In the genomic region with DNA sequence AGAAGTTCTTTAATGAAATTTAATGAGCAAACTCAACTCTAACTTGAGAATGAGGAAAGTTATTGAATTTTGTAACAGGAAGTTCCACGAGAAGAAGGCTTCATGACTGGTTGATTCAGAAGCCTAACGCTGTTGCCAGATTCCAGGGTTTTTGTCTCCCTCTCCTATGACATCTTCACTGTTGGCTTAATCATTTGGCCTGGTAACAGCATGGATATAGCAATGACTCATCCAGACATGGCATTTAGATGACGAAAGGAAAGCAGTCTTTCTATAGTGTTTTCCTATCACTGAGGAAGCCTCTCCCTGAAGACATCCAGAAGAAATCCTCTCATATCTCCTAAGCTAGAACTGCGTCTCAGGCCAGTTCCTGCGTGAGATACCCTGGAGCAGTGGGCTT, we compare ENCODE assay signal across 1 cellular context.
A peak's percentile ranks its signal among the peaks of the same experiment; 100 is the strongest.
TF ChIP-seq lines count a peak whose summit lies in the region.

No MANE protein-coding gene starts in this region.

TF ChIP-seq in HEK293, 187 proteins besides CTCF, POLR2A, EP300 and RAD21 (continued from another document):
- TF ChIP-seq, protein P1, sequence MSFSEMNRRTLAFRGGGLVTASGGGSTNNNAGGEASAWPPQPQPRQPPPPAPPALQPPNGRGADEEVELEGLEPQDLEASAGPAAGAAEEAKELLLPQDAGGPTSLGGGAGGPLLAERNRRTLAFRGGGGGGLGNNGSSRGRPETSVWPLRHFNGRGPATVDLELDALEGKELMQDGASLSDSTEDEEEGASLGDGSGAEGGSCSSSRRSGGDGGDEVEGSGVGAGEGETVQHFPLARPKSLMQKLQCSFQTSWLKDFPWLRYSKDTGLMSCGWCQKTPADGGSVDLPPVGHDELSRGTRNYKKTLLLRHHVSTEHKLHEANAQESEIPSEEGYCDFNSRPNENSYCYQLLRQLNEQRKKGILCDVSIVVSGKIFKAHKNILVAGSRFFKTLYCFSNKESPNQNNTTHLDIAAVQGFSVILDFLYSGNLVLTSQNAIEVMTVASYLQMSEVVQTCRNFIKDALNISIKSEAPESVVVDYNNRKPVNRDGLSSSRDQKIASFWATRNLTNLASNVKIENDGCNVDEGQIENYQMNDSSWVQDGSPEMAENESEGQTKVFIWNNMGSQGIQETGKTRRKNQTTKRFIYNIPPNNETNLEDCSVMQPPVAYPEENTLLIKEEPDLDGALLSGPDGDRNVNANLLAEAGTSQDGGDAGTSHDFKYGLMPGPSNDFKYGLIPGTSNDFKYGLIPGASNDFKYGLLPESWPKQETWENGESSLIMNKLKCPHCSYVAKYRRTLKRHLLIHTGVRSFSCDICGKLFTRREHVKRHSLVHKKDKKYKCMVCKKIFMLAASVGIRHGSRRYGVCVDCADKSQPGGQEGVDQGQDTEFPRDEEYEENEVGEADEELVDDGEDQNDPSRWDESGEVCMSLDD (tag by site-specific recombination; IDR thresholded peaks at IDR 0.05) = no peak
- TF ChIP-seq ZNF629 (tag by site-specific recombination; IDR thresholded peaks at IDR 0.05) (peak; percentile 60), ZNF544 (tag by site-specific recombination; IDR thresholded peaks at IDR 0.05) (no peak), BCL11A (tag by site-specific recombination; IDR thresholded peaks at IDR 0.05; ENCODE audit: low read depth) (no peak), KLF8 (tag by site-specific recombination; IDR thresholded peaks at IDR 0.05) (no peak), ZBTB6 (tag by site-specific recombination; IDR thresholded peaks at IDR 0.05) (no peak), PBX3 (CRISPR knock-in tag; IDR thresholded peaks at IDR 0.05) (no peak), ZNF274 (IDR thresholded peaks at IDR 0.05; ENCODE audit: low read length) (no peak), ZNF274 (tag by site-specific recombination; IDR thresholded peaks at IDR 0.05; ENCODE audit: borderline replicate concordance) (no peak), ZNF792 (tag by site-specific recombination; IDR thresholded peaks at IDR 0.05) (no peak), SCRT1 (tag by site-specific recombination; IDR thresholded peaks at IDR 0.05; ENCODE audit: borderline replicate concordance) (no peak), ZNF830 (tag by site-specific recombination; IDR thresholded peaks at IDR 0.05; ENCODE audit: low read depth) (no peak), ZSCAN4 (tag by site-specific recombination; IDR thresholded peaks at IDR 0.05) (no peak), ZNF692 (tag by site-specific recombination; IDR thresholded peaks at IDR 0.05) (no peak), ZBTB21 (tag by site-specific recombination; IDR thresholded peaks at IDR 0.05) (peak; percentile 48; the same call in 1 of the 2 replicates), ZNF366 (tag by site-specific recombination; conservative IDR thresholded peaks at IDR 0.05) (no peak), ZNF654 (tag by site-specific recombination; IDR thresholded peaks at IDR 0.05; ENCODE audit: low read depth) (no peak), ZNF433 (tag by site-specific recombination; IDR thresholded peaks at IDR 0.05; ENCODE audit: low read depth) (no peak), ZNF416 (tag by site-specific recombination; IDR thresholded peaks at IDR 0.05) (no peak), ZNF398 (tag by site-specific recombination; IDR thresholded peaks at IDR 0.05) (no peak), GFI1B (tag by site-specific recombination; IDR thresholded peaks at IDR 0.05) (no peak), ZNF776 (tag by site-specific recombination; IDR thresholded peaks at IDR 0.05; ENCODE audit: borderline replicate concordance) (no peak), SETDB1 (IDR thresholded peaks at IDR 0.05; ENCODE audit: insufficient read length, low read length) (no peak), ZNF660 (tag by site-specific recombination; IDR thresholded peaks at IDR 0.05) (0 out of 2 replicates have a peak, but pooled peaks have one; percentile 27), ZNF621 (tag by site-specific recombination; IDR thresholded peaks at IDR 0.05) (no peak)
- TF ChIP-seq, protein P2, sequence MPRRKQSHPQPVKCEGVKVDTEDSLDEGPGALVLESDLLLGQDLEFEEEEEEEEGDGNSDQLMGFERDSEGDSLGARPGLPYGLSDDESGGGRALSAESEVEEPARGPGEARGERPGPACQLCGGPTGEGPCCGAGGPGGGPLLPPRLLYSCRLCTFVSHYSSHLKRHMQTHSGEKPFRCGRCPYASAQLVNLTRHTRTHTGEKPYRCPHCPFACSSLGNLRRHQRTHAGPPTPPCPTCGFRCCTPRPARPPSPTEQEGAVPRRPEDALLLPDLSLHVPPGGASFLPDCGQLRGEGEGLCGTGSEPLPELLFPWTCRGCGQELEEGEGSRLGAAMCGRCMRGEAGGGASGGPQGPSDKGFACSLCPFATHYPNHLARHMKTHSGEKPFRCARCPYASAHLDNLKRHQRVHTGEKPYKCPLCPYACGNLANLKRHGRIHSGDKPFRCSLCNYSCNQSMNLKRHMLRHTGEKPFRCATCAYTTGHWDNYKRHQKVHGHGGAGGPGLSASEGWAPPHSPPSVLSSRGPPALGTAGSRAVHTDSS (tag by site-specific recombination; IDR thresholded peaks at IDR 0.05) = no peak
